ENCODE assay signal across 8 cellular contexts in the genomic region with DNA sequence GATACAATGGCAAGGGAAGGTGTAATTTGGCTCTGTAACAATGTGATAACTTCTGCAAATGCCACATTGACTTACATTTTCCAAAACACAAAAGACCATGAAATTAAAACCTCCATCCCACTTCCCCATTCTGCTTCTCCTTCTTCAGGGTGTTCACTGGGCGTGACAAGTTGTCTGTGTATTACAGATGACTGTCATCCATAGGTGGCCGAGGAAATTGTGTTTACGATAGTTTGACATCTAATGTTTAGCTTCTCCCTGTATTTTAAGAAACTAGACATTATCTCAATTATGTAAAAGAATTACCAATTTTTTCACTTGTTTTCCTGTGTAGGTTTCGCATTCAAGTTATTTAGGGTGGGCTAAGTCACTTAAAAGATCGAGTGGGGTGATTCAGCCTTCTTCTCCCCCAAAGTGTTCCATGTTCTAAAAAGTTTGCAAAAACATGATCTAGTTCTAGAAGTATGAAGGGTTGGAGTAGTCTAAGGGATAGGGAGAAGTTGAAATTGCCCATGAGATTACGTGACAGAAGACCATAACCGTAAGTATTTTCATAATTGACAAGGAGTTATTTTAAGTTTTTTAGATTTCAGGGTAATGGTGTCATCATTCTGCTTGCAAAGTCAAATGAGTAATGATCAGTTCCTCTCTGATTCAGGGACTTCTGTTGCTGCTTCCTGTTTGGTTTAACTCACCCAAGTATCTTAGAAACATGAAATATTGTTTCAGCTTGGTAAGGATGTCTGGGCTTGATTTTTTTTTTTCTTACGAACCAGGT. TPM values are rescaled to one million over a fixed set of nuclear protein-coding genes. Genes with fewer than 3 reads are reported as not detected.
A peak's percentile ranks its signal among the peaks of the same experiment; 100 is the strongest.
DNase-seq lines count a peak whose midpoint lies in the region; ATAC-seq and TF ChIP-seq lines count a peak whose summit lies in the region.

No MANE protein-coding gene starts in this region.

- H3K27ac ChIP-seq in right atrium auricular region (no peak overlapping the region), upper lobe of right lung (peak overlapping the region; percentile 90)

- DNase-seq in left cardiac atrium (no peak), right atrium auricular region (ENCODE audit: low spot score) (no peak), RPMI7951 (ENCODE audit: low read depth) (peak; percentile 64), fibroblast of peridontal ligament (ENCODE audit: extremely low read depth) (peak; percentile 87), upper lobe of right lung (no peak), DMS153 treated with DMSO at 0.1 percent for 48 hours (lab: John Stamatoyannopoulos, UW; ENCODE audit: unreplicated experiment) (no peak), HuH-7.5 (ENCODE audit: low spot score) (no peak)

- no peaks in the 10 kb centered on the region for H3K27me3 ChIP-seq in right atrium auricular region
- no peaks in the 10 kb centered on the region for H3K27me3 ChIP-seq in upper lobe of right lung

- no peak for TF ChIP-seq CTCF in right atrium auricular region (IDR thresholded peaks at IDR 0.05)
- TF ChIP-seq CTCF in upper lobe of right lung (IDR thresholded peaks at IDR 0.05): no peak

- H3K4me1 ChIP-seq in right atrium auricular region (no peaks in the 10 kb centered on the region), upper lobe of right lung (peaks cover 8% of the 10 kb centered on the region)

- H3K36me3 ChIP-seq in right atrium auricular region (no peaks in the 10 kb centered on the region), upper lobe of right lung (no peaks in the 10 kb centered on the region)

- H3K4me3 ChIP-seq in right atrium auricular region (no peak overlapping the region), upper lobe of right lung (no peak overlapping the region)

- ATAC-seq in left cardiac atrium: peak; percentile 53 to 68
- ATAC-seq in HG03025 (IDR thresholded peaks at IDR 0.05; ENCODE audit: low FRiP score, unreplicated experiment): peak; percentile 82
- peak; percentile 84 for ATAC-seq in upper lobe of right lung

- H3K9me3 ChIP-seq in right atrium auricular region: no peaks in the 10 kb centered on the region
- H3K9me3 ChIP-seq in upper lobe of right lung: no peaks in the 10 kb centered on the region

- intact Hi-C loops in left cardiac atrium (cut with DNase I) (no loop called here), upper lobe of right lung (cut with DNase I) (no loop called here)

RNA-seq across cellular contexts. Expression of a gene that starts 25.2 kb away (rescaled TPM):
- total RNA-seq in left cardiac atrium: 1 to 10 TPM; 4.9 to 5.1 TPM
- 1 to 10 TPM; 3.3 to 4.8 TPM for total RNA-seq in right atrium auricular region
- 0.72 and 1.8 TPM in 2 replicates for total RNA-seq in RPMI7951 (2014; rRNA removed; shearing (Covaris generic))
- 34.7 TPM for total RNA-seq in upper lobe of right lung

Comparison
In these comparisons a context has a peak if more than half of its experiments do, and no peak if none do; other contexts are left out.
1. DNase-seq: peak in RPMI7951 (single experiment) and fibroblast of peridontal ligament (single experiment); none in left cardiac atrium (single experiment), right atrium auricular region (single experiment), upper lobe of right lung (single experiment), DMS153 treated with DMSO at 0.1 percent for 48 hours (single experiment) and HuH-7.5 (single experiment).
2. Peak in every context shown above with its lines, with median percentiles within 50 percentile points of each other: ATAC-seq.